Comparison of ENCODE assay signal across 1 cellular context in genomic region chrX:134423606-134424005, GRCh38.
TF ChIP-seq lines count a peak whose summit lies in the region.

No MANE protein-coding gene starts in this region.

TF ChIP-seq in GM12878, 131 proteins besides CTCF, POLR2A, EP300 and RAD21 (continued from another document):
- TF ChIP-seq, protein P1, sequence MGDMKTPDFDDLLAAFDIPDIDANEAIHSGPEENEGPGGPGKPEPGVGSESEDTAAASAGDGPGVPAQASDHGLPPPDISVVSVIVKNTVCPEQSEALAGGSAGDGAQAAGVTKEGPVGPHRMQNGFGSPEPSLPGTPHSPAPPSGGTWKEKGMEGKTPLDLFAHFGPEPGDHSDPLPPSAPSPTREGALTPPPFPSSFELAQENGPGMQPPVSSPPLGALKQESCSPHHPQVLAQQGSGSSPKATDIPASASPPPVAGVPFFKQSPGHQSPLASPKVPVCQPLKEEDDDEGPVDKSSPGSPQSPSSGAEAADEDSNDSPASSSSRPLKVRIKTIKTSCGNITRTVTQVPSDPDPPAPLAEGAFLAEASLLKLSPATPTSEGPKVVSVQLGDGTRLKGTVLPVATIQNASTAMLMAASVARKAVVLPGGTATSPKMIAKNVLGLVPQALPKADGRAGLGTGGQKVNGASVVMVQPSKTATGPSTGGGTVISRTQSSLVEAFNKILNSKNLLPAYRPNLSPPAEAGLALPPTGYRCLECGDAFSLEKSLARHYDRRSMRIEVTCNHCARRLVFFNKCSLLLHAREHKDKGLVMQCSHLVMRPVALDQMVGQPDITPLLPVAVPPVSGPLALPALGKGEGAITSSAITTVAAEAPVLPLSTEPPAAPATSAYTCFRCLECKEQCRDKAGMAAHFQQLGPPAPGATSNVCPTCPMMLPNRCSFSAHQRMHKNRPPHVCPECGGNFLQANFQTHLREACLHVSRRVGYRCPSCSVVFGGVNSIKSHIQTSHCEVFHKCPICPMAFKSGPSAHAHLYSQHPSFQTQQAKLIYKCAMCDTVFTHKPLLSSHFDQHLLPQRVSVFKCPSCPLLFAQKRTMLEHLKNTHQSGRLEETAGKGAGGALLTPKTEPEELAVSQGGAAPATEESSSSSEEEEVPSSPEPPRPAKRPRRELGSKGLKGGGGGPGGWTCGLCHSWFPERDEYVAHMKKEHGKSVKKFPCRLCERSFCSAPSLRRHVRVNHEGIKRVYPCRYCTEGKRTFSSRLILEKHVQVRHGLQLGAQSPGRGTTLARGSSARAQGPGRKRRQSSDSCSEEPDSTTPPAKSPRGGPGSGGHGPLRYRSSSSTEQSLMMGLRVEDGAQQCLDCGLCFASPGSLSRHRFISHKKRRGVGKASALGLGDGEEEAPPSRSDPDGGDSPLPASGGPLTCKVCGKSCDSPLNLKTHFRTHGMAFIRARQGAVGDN (IDR thresholded peaks at IDR 0.05) = no peak
- TF ChIP-seq RCOR1 (conservative IDR thresholded peaks at IDR 0.05; ENCODE audit: low read depth, low read length) (no peak), CUX1 (IDR thresholded peaks at IDR 0.05; ENCODE audit: insufficient replicate concordance, low read depth, low read length) (no peak), SMARCA5 (IDR thresholded peaks at IDR 0.05) (no peak), HDAC2 (IDR thresholded peaks at IDR 0.05) (no peak), ZBTB40 (IDR thresholded peaks at IDR 0.05; ENCODE audit: borderline replicate concordance) (no peak), MLLT1 (IDR thresholded peaks at IDR 0.05) (no peak), KAT2A (conservative IDR thresholded peaks at IDR 0.05; ENCODE audit: control insufficient read depth, low read depth, low read length) (no peak), CBX5 (IDR thresholded peaks at IDR 0.05; ENCODE audit: low read depth) (no peak), ASH2L (IDR thresholded peaks at IDR 0.05; ENCODE audit: borderline replicate concordance, low read depth) (no peak), TBL1XR1 (IDR thresholded peaks at IDR 0.05; ENCODE audit: low read depth, low read length) (no peak), MEF2A (IDR thresholded peaks at IDR 0.05; ENCODE audit: insufficient read depth, low read depth, low read length) (no peak), POLR2AphosphoS5 (IDR thresholded peaks at IDR 0.05; ENCODE audit: low read length) (no peak)
- TF ChIP-seq, protein P2, sequence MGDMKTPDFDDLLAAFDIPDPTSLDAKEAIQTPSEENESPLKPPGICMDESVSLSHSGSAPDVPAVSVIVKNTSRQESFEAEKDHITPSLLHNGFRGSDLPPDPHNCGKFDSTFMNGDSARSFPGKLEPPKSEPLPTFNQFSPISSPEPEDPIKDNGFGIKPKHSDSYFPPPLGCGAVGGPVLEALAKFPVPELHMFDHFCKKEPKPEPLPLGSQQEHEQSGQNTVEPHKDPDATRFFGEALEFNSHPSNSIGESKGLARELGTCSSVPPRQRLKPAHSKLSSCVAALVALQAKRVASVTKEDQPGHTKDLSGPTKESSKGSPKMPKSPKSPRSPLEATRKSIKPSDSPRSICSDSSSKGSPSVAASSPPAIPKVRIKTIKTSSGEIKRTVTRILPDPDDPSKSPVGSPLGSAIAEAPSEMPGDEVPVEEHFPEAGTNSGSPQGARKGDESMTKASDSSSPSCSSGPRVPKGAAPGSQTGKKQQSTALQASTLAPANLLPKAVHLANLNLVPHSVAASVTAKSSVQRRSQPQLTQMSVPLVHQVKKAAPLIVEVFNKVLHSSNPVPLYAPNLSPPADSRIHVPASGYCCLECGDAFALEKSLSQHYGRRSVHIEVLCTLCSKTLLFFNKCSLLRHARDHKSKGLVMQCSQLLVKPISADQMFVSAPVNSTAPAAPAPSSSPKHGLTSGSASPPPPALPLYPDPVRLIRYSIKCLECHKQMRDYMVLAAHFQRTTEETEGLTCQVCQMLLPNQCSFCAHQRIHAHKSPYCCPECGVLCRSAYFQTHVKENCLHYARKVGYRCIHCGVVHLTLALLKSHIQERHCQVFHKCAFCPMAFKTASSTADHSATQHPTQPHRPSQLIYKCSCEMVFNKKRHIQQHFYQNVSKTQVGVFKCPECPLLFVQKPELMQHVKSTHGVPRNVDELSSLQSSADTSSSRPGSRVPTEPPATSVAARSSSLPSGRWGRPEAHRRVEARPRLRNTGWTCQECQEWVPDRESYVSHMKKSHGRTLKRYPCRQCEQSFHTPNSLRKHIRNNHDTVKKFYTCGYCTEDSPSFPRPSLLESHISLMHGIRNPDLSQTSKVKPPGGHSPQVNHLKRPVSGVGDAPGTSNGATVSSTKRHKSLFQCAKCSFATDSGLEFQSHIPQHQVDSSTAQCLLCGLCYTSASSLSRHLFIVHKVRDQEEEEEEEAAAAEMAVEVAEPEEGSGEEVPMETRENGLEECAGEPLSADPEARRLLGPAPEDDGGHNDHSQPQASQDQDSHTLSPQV (IDR thresholded peaks at IDR 0.05) = no peak
- TF ChIP-seq, protein P3, sequence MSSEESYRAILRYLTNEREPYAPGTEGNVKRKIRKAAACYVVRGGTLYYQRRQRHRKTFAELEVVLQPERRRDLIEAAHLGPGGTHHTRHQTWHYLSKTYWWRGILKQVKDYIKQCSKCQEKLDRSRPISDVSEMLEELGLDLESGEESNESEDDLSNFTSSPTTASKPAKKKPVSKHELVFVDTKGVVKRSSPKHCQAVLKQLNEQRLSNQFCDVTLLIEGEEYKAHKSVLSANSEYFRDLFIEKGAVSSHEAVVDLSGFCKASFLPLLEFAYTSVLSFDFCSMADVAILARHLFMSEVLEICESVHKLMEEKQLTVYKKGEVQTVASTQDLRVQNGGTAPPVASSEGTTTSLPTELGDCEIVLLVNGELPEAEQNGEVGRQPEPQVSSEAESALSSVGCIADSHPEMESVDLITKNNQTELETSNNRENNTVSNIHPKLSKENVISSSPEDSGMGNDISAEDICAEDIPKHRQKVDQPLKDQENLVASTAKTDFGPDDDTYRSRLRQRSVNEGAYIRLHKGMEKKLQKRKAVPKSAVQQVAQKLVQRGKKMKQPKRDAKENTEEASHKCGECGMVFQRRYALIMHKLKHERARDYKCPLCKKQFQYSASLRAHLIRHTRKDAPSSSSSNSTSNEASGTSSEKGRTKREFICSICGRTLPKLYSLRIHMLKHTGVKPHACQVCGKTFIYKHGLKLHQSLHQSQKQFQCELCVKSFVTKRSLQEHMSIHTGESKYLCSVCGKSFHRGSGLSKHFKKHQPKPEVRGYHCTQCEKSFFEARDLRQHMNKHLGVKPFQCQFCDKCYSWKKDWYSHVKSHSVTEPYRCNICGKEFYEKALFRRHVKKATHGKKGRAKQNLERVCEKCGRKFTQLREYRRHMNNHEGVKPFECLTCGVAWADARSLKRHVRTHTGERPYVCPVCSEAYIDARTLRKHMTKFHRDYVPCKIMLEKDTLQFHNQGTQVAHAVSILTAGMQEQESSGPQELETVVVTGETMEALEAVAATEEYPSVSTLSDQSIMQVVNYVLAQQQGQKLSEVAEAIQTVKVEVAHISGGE (CRISPR knock-in tag; IDR thresholded peaks at IDR 0.05) = no peak
- TF ChIP-seq, protein P4, sequence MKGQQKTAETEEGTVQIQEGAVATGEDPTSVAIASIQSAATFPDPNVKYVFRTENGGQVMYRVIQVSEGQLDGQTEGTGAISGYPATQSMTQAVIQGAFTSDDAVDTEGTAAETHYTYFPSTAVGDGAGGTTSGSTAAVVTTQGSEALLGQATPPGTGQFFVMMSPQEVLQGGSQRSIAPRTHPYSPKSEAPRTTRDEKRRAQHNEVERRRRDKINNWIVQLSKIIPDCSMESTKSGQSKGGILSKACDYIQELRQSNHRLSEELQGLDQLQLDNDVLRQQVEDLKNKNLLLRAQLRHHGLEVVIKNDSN (IDR thresholded peaks at IDR 0.05; ENCODE audit: borderline replicate concordance, extremely low read length, insufficient read depth, low read depth, low read length) = no peak
